8 cellular contexts compared by ENCODE assay signal in genomic region chr18:63317556-63317946, GRCh38. TPM values are rescaled to one million over a fixed set of nuclear protein-coding genes. Genes with fewer than 3 reads are reported as not detected.
A peak's percentile ranks its signal among the peaks of the same experiment; 100 is the strongest.
DNase-seq lines count a peak whose midpoint lies in the region; ATAC-seq, FAIRE-seq and TF ChIP-seq lines count a peak whose summit lies in the region.

No MANE protein-coding gene starts in this region.

- H3K27me3 ChIP-seq in OCI-LY1 (ENCODE audit: insufficient read depth, low read length) (no peaks in the 10 kb centered on the region), esophagus squamous epithelium (no peaks in the 10 kb centered on the region), sigmoid colon (no peaks in the 10 kb centered on the region)

- TF ChIP-seq CTCF in GM12864 (IDR thresholded peaks at IDR 0.05; ENCODE audit: low read depth, low read length, missing control alignments) (no peak), OCI-LY1 (IDR thresholded peaks at IDR 0.05; ENCODE audit: low read length) (no peak), esophagus squamous epithelium (IDR thresholded peaks at IDR 0.05) (no peak), sigmoid colon (IDR thresholded peaks at IDR 0.05) (no peak)

- H4K20me1 ChIP-seq in OCI-LY1 (ENCODE audit: insufficient read depth, low read length): no peaks in the 10 kb centered on the region

- peaks cover 3% of the 10 kb centered on the region; the same call in 1 of the 2 replicates for H3F3A ChIP-seq in OCI-LY1 (ENCODE audit: insufficient read depth, low read length)

- no peaks in the 10 kb centered on the region for H3K9me3 ChIP-seq in OCI-LY1 (ENCODE audit: low read length)
- H3K9me3 ChIP-seq in esophagus squamous epithelium: no peaks in the 10 kb centered on the region
- H3K9me3 ChIP-seq in sigmoid colon: no peaks in the 10 kb centered on the region

- peak overlapping the region; percentile 96 for H3K9ac ChIP-seq in OCI-LY1 (ENCODE audit: low read length)

- H2AFZ ChIP-seq in OCI-LY1 (ENCODE audit: low read length): no peak overlapping the region

- no peak for ATAC-seq in HG03354 (IDR thresholded peaks at IDR 0.05; ENCODE audit: poor library complexity, severe bottlenecking, unreplicated experiment)

- peak overlapping the region; percentile 98 for H3K4me2 ChIP-seq in OCI-LY1 (ENCODE audit: low read length)

- 54 to 66% methylated on average over 6 to 10 of the region's 10 CpGs for WGBS in esophagus squamous epithelium, 2 donors
- 58 to 62% methylated on average over 10 of the region's 10 CpGs for WGBS in sigmoid colon, 2 donors

- no peak for FAIRE-seq in GM19239 (lab: Jason Lieb, UNC)

- intact Hi-C loops in esophagus squamous epithelium (cut with DNase I) (no loop called here), sigmoid colon (cut with DNase I) (loop anchor here (5.0 kb wide), 2 partner anchors 80 to 140 kb away; no protein-coding TSS in a partner anchor)

- DNase-seq in GM12864 (ENCODE audit: low read depth): no peak
- DNase-seq in esophagus squamous epithelium (lab: John Stamatoyannopoulos, UW): no peak
- no peak for DNase-seq in sigmoid colon
- DNase-seq in GM19239 (ENCODE audit: insufficient read length, low spot score): no peak
- no peak for DNase-seq in stimulated activated naive CD4-positive, alpha-beta T cell treated with Interleukin-2 at 50 U/mL for 16 hours (lab: John Stamatoyannopoulos, UW)
- no peak for DNase-seq in HEK293T (ENCODE audit: extremely low spot score)

- TF ChIP-seq EP300 in sigmoid colon (IDR thresholded peaks at IDR 0.05): no peak

- H3K27ac ChIP-seq in OCI-LY1 (ENCODE audit: low read depth, low read length, poor library complexity, severe bottlenecking) (peak overlapping the region; percentile 97), esophagus squamous epithelium (peak overlapping the region; percentile 68 to 90 (median 88)), sigmoid colon (peak overlapping the region; percentile 59 to 90 (median 88))

- H3K36me3 ChIP-seq in OCI-LY1 (ENCODE audit: insufficient read depth, low read length): peaks cover 69% of the 10 kb centered on the region
- no peaks in the 10 kb centered on the region for H3K36me3 ChIP-seq in esophagus squamous epithelium
- H3K36me3 ChIP-seq in sigmoid colon: no peaks in the 10 kb centered on the region

- H3K4me3 ChIP-seq in GM12864 (ENCODE audit: low read depth, low read length) (peak overlapping the region; percentile 74), OCI-LY1 (ENCODE audit: low read depth, low read length, poor library complexity, severe bottlenecking) (peak overlapping the region; percentile 88), esophagus squamous epithelium (peak overlapping the region; percentile 59 to 75 (median 72)), sigmoid colon (peak overlapping the region; percentile 64 to 75 (median 73))

- no peaks in the 10 kb centered on the region for H3K9me2 ChIP-seq in OCI-LY1 (ENCODE audit: low read depth, low read length)

- CTCF ChIA-PET in HEK293T (lab: Yijun Ruan, JAX): interaction anchor here (0.6 to 2.2 kb wide), 7 partner anchors 10 to 301 kb away, joined by 3 to 15 read pairs (median 5); no protein-coding TSS in a partner anchor

- POLR2A ChIA-PET in HEK293T (lab: Yijun Ruan, JAX): interaction anchor here (1.0 to 1.3 kb wide), 2 partner anchors 128 to 185 kb away, joined by 3 to 6 read pairs; no protein-coding TSS in a partner anchor

- peaks cover 35% of the 10 kb centered on the region for H3K4me1 ChIP-seq in OCI-LY1 (ENCODE audit: insufficient read depth, low read length, severe bottlenecking)
- H3K4me1 ChIP-seq in esophagus squamous epithelium: peaks cover 8 to 74% (median 11%) of the 10 kb centered on the region in 3 donors
- H3K4me1 ChIP-seq in sigmoid colon: peaks cover 0 to 64% (median 29%) of the 10 kb centered on the region in 4 donors

- peaks cover 74% of the 10 kb centered on the region for H3K79me2 ChIP-seq in OCI-LY1 (ENCODE audit: insufficient read depth, low read length)

- TF ChIP-seq POLR2A in esophagus squamous epithelium (IDR thresholded peaks at IDR 0.05) (no peak), sigmoid colon (IDR thresholded peaks at IDR 0.05) (no peak)

TF ChIP-seq in HEK293T, 16 proteins besides CTCF, POLR2A, EP300 and RAD21:
- no peak for TF ChIP-seq PKNOX1 (IDR thresholded peaks at IDR 0.05)
- no peak for TF ChIP-seq ELF4 (IDR thresholded peaks at IDR 0.05)
- TF ChIP-seq HDGF (IDR thresholded peaks at IDR 0.05; ENCODE audit: borderline replicate concordance): no peak
- no peak for TF ChIP-seq FOXA1 (IDR thresholded peaks at IDR 0.05)
- no peak for TF ChIP-seq SP1 (IDR thresholded peaks at IDR 0.05)
- no peak for TF ChIP-seq SUZ12 (IDR thresholded peaks at IDR 0.05)
- no peak for TF ChIP-seq FOXM1 (IDR thresholded peaks at IDR 0.05; ENCODE audit: borderline replicate concordance)
- TF ChIP-seq NFRKB (IDR thresholded peaks at IDR 0.05): no peak

RNA-seq across cellular contexts. Expression of gene BCL2, which starts 2.0 kb away (rescaled TPM):
- 10 to 100 TPM in 1 of 4 donors, 1 to 10 TPM in 3; 3.1 to 17.4 (median 4.2) TPM for total RNA-seq in esophagus squamous epithelium
- 10 to 100 TPM; 11.3 to 25.7 (median 18.1) TPM for total RNA-seq in sigmoid colon
- polyA plus RNA-seq in sigmoid colon: 1 to 10 TPM; 2.8 to 9.7 (median 3.6) TPM

RNA-seq across cellular contexts. Expression of gene KDSR, which starts 49.5 kb away (rescaled TPM):
- total RNA-seq in esophagus squamous epithelium (10 to 100 TPM; 20.8 to 42.3 (median 23.0) TPM), sigmoid colon (10 to 100 TPM; 33.2 to 50.5 (median 42.7) TPM)
- 10 to 100 TPM in 2 of 3 donors, 1 to 10 TPM in 1; 7.6 to 19.3 (median 10.8) TPM for polyA plus RNA-seq in sigmoid colon
